Comparison of ENCODE assay signal across 39 cellular contexts in the genomic region with DNA sequence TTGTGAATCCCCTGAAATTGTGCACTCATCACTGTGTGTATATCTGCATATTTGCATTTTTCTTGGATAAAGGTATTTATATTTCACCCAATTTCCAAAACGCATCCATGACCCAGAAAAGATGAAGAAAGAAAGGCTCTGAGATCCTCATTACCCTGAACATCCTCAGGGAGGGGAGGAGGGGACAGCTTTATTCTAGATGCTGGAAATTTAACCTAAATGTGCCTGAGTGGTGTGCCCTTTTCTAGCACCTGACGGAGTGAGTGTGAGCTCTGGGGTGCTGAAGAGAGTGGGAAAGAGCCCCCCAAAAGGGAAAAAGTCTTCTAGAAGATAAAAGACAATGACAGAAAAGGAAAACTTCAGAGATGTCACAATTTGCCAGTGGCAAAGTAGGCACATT. TPM values are rescaled to one million over a fixed set of nuclear protein-coding genes. Genes with fewer than 3 reads are reported as not detected.
"Had no signal": no experiment of that assay in that cellular context is flagged by ENCODE, and none has a peak within 500 bp of the region (broad histone marks: within the 10 kb centered on the region; RNA-seq: fewer than 3 reads in every experiment).

No MANE protein-coding gene starts in this region.

- H3K27me3 ChIP-seq: adrenal gland, body of pancreas, esophagus muscularis mucosa, foreskin keratinocyte, gastrocnemius medialis, heart left ventricle had no signal

- H3K27ac ChIP-seq: adrenal gland, body of pancreas, esophagus muscularis mucosa, foreskin keratinocyte, gastrocnemius medialis, heart left ventricle, WERI-Rb-1 had no signal

- FAIRE-seq: colon had no signal

- H3K4me1 ChIP-seq: adrenal gland, body of pancreas, esophagus muscularis mucosa, foreskin keratinocyte, gastrocnemius medialis, heart left ventricle had no signal

- H3K36me3 ChIP-seq: adrenal gland, esophagus muscularis mucosa, gastrocnemius medialis, heart left ventricle, WERI-Rb-1 had no signal

- H3K4me3 ChIP-seq: adrenal gland, body of pancreas, esophagus muscularis mucosa, gastrocnemius medialis, heart left ventricle had no signal

- ATAC-seq: activated CD4-positive, alpha-beta T cell treated with anti-CD3 and anti-CD28 coated beads for 36 hours; activated CD8-positive, alpha-beta memory T cell treated with anti-CD3 and anti-CD28 coated beads, Interleukin-2, amount 10 ng/mL, durations not matched to agents 7 days and 5 days; activated CD8-positive, alpha-beta T cell treated with anti-CD3 and anti-CD28 coated beads, Interleukin-2, amount 10 ng/mL, durations not matched to agents 7 days and 5 days; activated naive CD8-positive, alpha-beta T cell treated with anti-CD3 and anti-CD28 coated beads, Interleukin-2, amount 50 U/mL, for 24 hours; body of pancreas; effector memory CD8-positive, alpha-beta T cell; foreskin keratinocyte; gastrocnemius medialis; heart left ventricle; T-helper 17 cell had no signal

- H3K4me3 Mint-ChIP-seq: activated CD4-positive, alpha-beta memory T cell treated with anti-CD3 and anti-CD28 coated beads for 36 hours; activated CD4-positive, alpha-beta T cell treated with anti-CD3 and anti-CD28 coated beads for 36 hours; activated CD4-positive, alpha-beta T cell treated with anti-CD3 and anti-CD28 coated beads, Interleukin-2, amount 10 ng/mL, durations not matched to agents 24 days and 14 days; activated CD8-positive, alpha-beta memory T cell treated with anti-CD3 and anti-CD28 coated beads, Interleukin-2, amount 10 ng/mL, durations not matched to agents 7 days and 5 days; activated CD8-positive, alpha-beta T cell treated with anti-CD3 and anti-CD28 coated beads, Interleukin-2, amount 10 ng/mL, durations not matched to agents 7 days and 5 days; activated naive CD4-positive, alpha-beta T cell treated with anti-CD3 and anti-CD28 coated beads for 36 hours; activated naive CD4-positive, alpha-beta T cell treated with anti-CD3 and anti-CD28 coated beads, Interleukin-2, amount 50 U/mL, for 24 hours; activated naive CD8-positive, alpha-beta T cell treated with anti-CD3 and anti-CD28 coated beads for 36 hours; activated naive CD8-positive, alpha-beta T cell treated with anti-CD3 and anti-CD28 coated beads, Interleukin-2, amount 50 U/mL, for 24 hours; activated T-helper 1 cell treated with anti-CD3 and anti-CD28 coated beads, Interleukin-12 subunit alpha, Interleukin-12 subunit beta, Interleukin-2, Interleukin-4 antibody, amounts not matched to agents 30 ng/mL and 10 ng/mL and 1 ng/mL, durations not matched to agents 14 hours and 24 hours and 36 hours; effector memory CD8-positive, alpha-beta T cell; T-helper 17 cell; T-helper 2 cell treated with Interferon-gamma antibody and Interleukin-4, amounts not matched to agents 5 μg/mL and 100 μg/mL, for 36 hours had no signal

- H3K9me3 Mint-ChIP-seq: activated naive CD8-positive, alpha-beta T cell treated with anti-CD3 and anti-CD28 coated beads for 36 hours had no signal

- H3K27ac Mint-ChIP-seq: activated CD4-positive, alpha-beta memory T cell treated with anti-CD3 and anti-CD28 coated beads for 36 hours; activated CD4-positive, alpha-beta T cell treated with anti-CD3 and anti-CD28 coated beads for 36 hours; activated CD4-positive, alpha-beta T cell treated with anti-CD3 and anti-CD28 coated beads, Interleukin-2, amount 10 ng/mL, durations not matched to agents 24 days and 14 days; activated CD8-positive, alpha-beta memory T cell treated with anti-CD3 and anti-CD28 coated beads, Interleukin-2, amount 10 ng/mL, durations not matched to agents 7 days and 5 days; activated CD8-positive, alpha-beta T cell treated with anti-CD3 and anti-CD28 coated beads, Interleukin-2, amount 10 ng/mL, durations not matched to agents 7 days and 5 days; activated naive CD4-positive, alpha-beta T cell treated with anti-CD3 and anti-CD28 coated beads for 36 hours; activated naive CD4-positive, alpha-beta T cell treated with anti-CD3 and anti-CD28 coated beads, Interleukin-2, amount 50 U/mL, for 24 hours; activated naive CD8-positive, alpha-beta T cell treated with anti-CD3 and anti-CD28 coated beads for 36 hours; activated naive CD8-positive, alpha-beta T cell treated with anti-CD3 and anti-CD28 coated beads, Interleukin-2, amount 50 U/mL, for 24 hours; activated T-helper 1 cell treated with anti-CD3 and anti-CD28 coated beads, Interleukin-12 subunit alpha, Interleukin-12 subunit beta, Interleukin-2, Interleukin-4 antibody, amounts not matched to agents 30 ng/mL and 10 ng/mL and 1 ng/mL, durations not matched to agents 14 hours and 24 hours and 36 hours; activated T-helper 2 cell treated with anti-CD3 and anti-CD28 coated beads, Interferon-gamma antibody, Interleukin-2, Interleukin-4, amounts not matched to agents 10 μg/mL and 5 μg/mL and 100 μg/mL, durations not matched to agents 14 hours and 24 hours and 36 hours; effector memory CD8-positive, alpha-beta T cell; T-helper 17 cell; T-helper 2 cell treated with Interferon-gamma antibody and Interleukin-4, amounts not matched to agents 5 μg/mL and 100 μg/mL, for 36 hours had no signal

- H3K27me3 Mint-ChIP-seq: activated CD4-positive, alpha-beta memory T cell treated with anti-CD3 and anti-CD28 coated beads for 36 hours; activated CD4-positive, alpha-beta T cell treated with anti-CD3 and anti-CD28 coated beads for 36 hours; activated CD4-positive, alpha-beta T cell treated with anti-CD3 and anti-CD28 coated beads, Interleukin-2, amount 10 ng/mL, durations not matched to agents 24 days and 14 days; activated CD8-positive, alpha-beta memory T cell treated with anti-CD3 and anti-CD28 coated beads, Interleukin-2, amount 10 ng/mL, durations not matched to agents 7 days and 5 days; activated naive CD4-positive, alpha-beta T cell treated with anti-CD3 and anti-CD28 coated beads, Interleukin-2, amount 50 U/mL, for 24 hours; activated naive CD8-positive, alpha-beta T cell treated with anti-CD3 and anti-CD28 coated beads for 36 hours; activated naive CD8-positive, alpha-beta T cell treated with anti-CD3 and anti-CD28 coated beads, Interleukin-2, amount 50 U/mL, for 24 hours; effector memory CD8-positive, alpha-beta T cell; T-helper 17 cell had no signal

- H3K36me3 Mint-ChIP-seq: activated CD4-positive, alpha-beta memory T cell treated with anti-CD3 and anti-CD28 coated beads for 36 hours; activated CD8-positive, alpha-beta memory T cell treated with anti-CD3 and anti-CD28 coated beads, Interleukin-2, amount 10 ng/mL, durations not matched to agents 7 days and 5 days; activated naive CD4-positive, alpha-beta T cell treated with anti-CD3 and anti-CD28 coated beads, Interleukin-2, amount 50 U/mL, for 24 hours; activated naive CD8-positive, alpha-beta T cell treated with anti-CD3 and anti-CD28 coated beads for 36 hours had no signal

- H3K4me1 Mint-ChIP-seq: activated CD4-positive, alpha-beta T cell treated with anti-CD3 and anti-CD28 coated beads for 36 hours; activated CD4-positive, alpha-beta T cell treated with anti-CD3 and anti-CD28 coated beads, Interleukin-2, amount 10 ng/mL, durations not matched to agents 24 days and 14 days; activated CD8-positive, alpha-beta memory T cell treated with anti-CD3 and anti-CD28 coated beads, Interleukin-2, amount 10 ng/mL, durations not matched to agents 7 days and 5 days; activated naive CD4-positive, alpha-beta T cell treated with anti-CD3 and anti-CD28 coated beads, Interleukin-2, amount 50 U/mL, for 24 hours; activated naive CD8-positive, alpha-beta T cell treated with anti-CD3 and anti-CD28 coated beads for 36 hours; activated naive CD8-positive, alpha-beta T cell treated with anti-CD3 and anti-CD28 coated beads, Interleukin-2, amount 50 U/mL, for 24 hours; T-helper 17 cell had no signal

- DNase-seq: activated CD4-positive, alpha-beta memory T cell treated with anti-CD3 and anti-CD28 coated beads for 36 hours; activated CD4-positive, alpha-beta T cell treated with anti-CD3 and anti-CD28 coated beads for 36 hours; activated CD4-positive, alpha-beta T cell treated with anti-CD3 and anti-CD28 coated beads, Interleukin-2, amount 10 ng/mL, durations not matched to agents 24 days and 14 days; activated CD4-positive, CD25-positive, alpha-beta regulatory T cell; activated CD4-positive, CD25-positive, alpha-beta regulatory T cell treated with anti-CD3 and anti-CD28 coated beads, Interleukin-2, amount 50 U/mL, for 72 hours; activated CD8-positive, alpha-beta memory T cell treated with anti-CD3 and anti-CD28 coated beads, Interleukin-2, amount 10 ng/mL, durations not matched to agents 7 days and 5 days; activated CD8-positive, alpha-beta memory T cell treated with anti-CD3 and anti-CD28 coated beads, Interleukin-2, amount 50 U/mL, for 4 hours; activated CD8-positive, alpha-beta T cell treated with anti-CD3 and anti-CD28 coated beads, Interleukin-2, amount 10 ng/mL, durations not matched to agents 7 days and 5 days; activated effector memory CD4-positive, alpha-beta T cell treated with anti-CD3 and anti-CD28 coated beads, Interleukin-2, amount 50 U/mL, for 16 hours; activated naive CD4-positive, alpha-beta T cell treated with anti-CD3 and anti-CD28 coated beads for 36 hours; activated naive CD8-positive, alpha-beta T cell treated with anti-CD3 and anti-CD28 coated beads for 36 hours; activated naive CD8-positive, alpha-beta T cell treated with anti-CD3 and anti-CD28 coated beads, Interleukin-2, amount 50 U/mL, for 24 hours; activated T-cell treated with anti-CD3 and anti-CD28 coated beads, Interleukin-2, amount 50 U/mL, for 1 hour; activated T-cell treated with anti-CD3 and anti-CD28 coated beads, Interleukin-2, amount 50 U/mL, for 48 hours; adrenal gland; amygdala; aorta; body of pancreas; caudate nucleus; cortex of kidney; dermis blood vessel endothelial cell; effector CD4-positive, alpha-beta T cell; effector memory CD8-positive, alpha-beta T cell; erythroblast; foreskin keratinocyte; gastrocnemius medialis; glutamatergic neuron; heart left ventricle; T-helper 17 cell; T1000; WERI-Rb-1 had no signal

- H3K9me3 ChIP-seq: adrenal gland, body of pancreas, esophagus muscularis mucosa, gastrocnemius medialis, heart left ventricle had no signal

RNA-seq across cellular contexts. Expression of a gene that starts 20.8 kb away (rescaled TPM):
- total RNA-seq: activated CD4-positive, alpha-beta memory T cell treated with anti-CD3 and anti-CD28 coated beads for 36 hours; activated CD4-positive, alpha-beta T cell treated with anti-CD3 and anti-CD28 coated beads for 36 hours; activated CD4-positive, alpha-beta T cell treated with anti-CD3 and anti-CD28 coated beads, Interleukin-2, amount 10 ng/mL, durations not matched to agents 24 days and 14 days; activated CD8-positive, alpha-beta memory T cell treated with anti-CD3 and anti-CD28 coated beads for 36 hours; activated CD8-positive, alpha-beta memory T cell treated with anti-CD3 and anti-CD28 coated beads, Interleukin-2, amount 10 ng/mL, durations not matched to agents 7 days and 5 days; activated CD8-positive, alpha-beta T cell treated with anti-CD3 and anti-CD28 coated beads, Interleukin-2, amount 10 ng/mL, durations not matched to agents 7 days and 5 days; activated naive CD4-positive, alpha-beta T cell treated with anti-CD3 and anti-CD28 coated beads for 36 hours; activated naive CD8-positive, alpha-beta T cell treated with anti-CD3 and anti-CD28 coated beads for 36 hours; activated T-helper 1 cell treated with anti-CD3 and anti-CD28 coated beads, Interleukin-12 subunit alpha, Interleukin-12 subunit beta, Interleukin-2, Interleukin-4 antibody, amounts not matched to agents 30 ng/mL and 10 ng/mL and 1 ng/mL, durations not matched to agents 14 hours and 24 hours and 36 hours; activated T-helper 2 cell treated with anti-CD3 and anti-CD28 coated beads, Interferon-gamma antibody, Interleukin-2, Interleukin-4, amounts not matched to agents 10 μg/mL and 5 μg/mL and 100 μg/mL, durations not matched to agents 14 hours and 24 hours and 36 hours; aorta; chondrocyte; dermis blood vessel endothelial cell; foreskin keratinocyte; gastrocnemius medialis; heart left ventricle; T-helper 17 cell had no signal
- polyA plus RNA-seq: aorta, foreskin keratinocyte, heart left ventricle had no signal
